ENCODE assay signal across 9 cellular contexts in genomic region chr14:20624495-20625070, GRCh38. TPM values are rescaled to one million over a fixed set of nuclear protein-coding genes. Genes with fewer than 3 reads are reported as not detected.
A peak's percentile ranks its signal among the peaks of the same experiment; 100 is the strongest.
DNase-seq lines count a peak whose midpoint lies in the region; ATAC-seq and TF ChIP-seq lines count a peak whose summit lies in the region.
"Had no signal": no experiment of that assay in that cellular context is flagged by ENCODE, and none has a peak within 500 bp of the region (broad histone marks: within the 10 kb centered on the region; RNA-seq: fewer than 3 reads in every experiment).

No MANE protein-coding gene starts in this region.

- H3K4me3 ChIP-seq in OCI-LY7 (ENCODE audit: low read depth, low read length, poor library complexity, severe bottlenecking) (no peak overlapping the region), heart right ventricle (peak overlapping the region in 8 of 10 donors; percentile 7 to 46 (median 29)), psoas muscle (peak overlapping the region; percentile 58)

- peak; percentile 56 for DNase-seq in AG08395 (ENCODE audit: low spot score)
- no peak for DNase-seq in OCI-LY7 (ENCODE audit: low spot score)
- peak; percentile 32 to 41 for DNase-seq in heart right ventricle
- peak; percentile 54 to 69 for DNase-seq in psoas muscle
- no peak for DNase-seq in NCI-H1417 (lab: John Stamatoyannopoulos, UW)

- no peaks in the 10 kb centered on the region for H3K9me3 ChIP-seq in OCI-LY7 (ENCODE audit: low read length)
- H3K9me3 ChIP-seq in heart right ventricle, result peaks cover 0 to 11% (median 0%) of the 10 kb centered on the region in 11 donors
- H3K9me3 ChIP-seq in psoas muscle, result no peaks in the 10 kb centered on the region

- no peaks in the 10 kb centered on the region for H3K27me3 Mint-ChIP-seq in activated naive CD8-positive, alpha-beta T cell

- BruUV-seq in OCI-LY7 (replicated peaks; lab: Mats Ljungman, UMichigan), result no TSS peak

- H3K4me3 Mint-ChIP-seq in activated naive CD8-positive, alpha-beta T cell, result peak overlapping the region; percentile 87

- H3K27ac Mint-ChIP-seq in activated naive CD8-positive, alpha-beta T cell, result peak overlapping the region; percentile 80

- no peaks in the 10 kb centered on the region for H4K20me1 ChIP-seq in OCI-LY7 (ENCODE audit: insufficient read depth, low read length)

- no peaks in the 10 kb centered on the region for H3K36me3 Mint-ChIP-seq in activated naive CD8-positive, alpha-beta T cell

- peak overlapping the region; percentile 26; the same call in 1 of the 2 replicates for H3K4me2 ChIP-seq in OCI-LY7 (ENCODE audit: low read length)

- no peak overlapping the region for H3K27ac ChIP-seq in OCI-LY7 (ENCODE audit: low read depth, low read length, poor library complexity, severe bottlenecking)
- no peak overlapping the region for H3K27ac ChIP-seq in heart right ventricle
- no peak overlapping the region for H3K27ac ChIP-seq in psoas muscle

- H3K79me2 ChIP-seq in OCI-LY7 (ENCODE audit: insufficient read depth, low read depth, low read length), result no peaks in the 10 kb centered on the region

- H3K36me3 ChIP-seq in OCI-LY7 (ENCODE audit: insufficient read depth, low read length), result no peaks in the 10 kb centered on the region
- H3K36me3 ChIP-seq in heart right ventricle, result no peaks in the 10 kb centered on the region
- no peaks in the 10 kb centered on the region for H3K36me3 ChIP-seq in psoas muscle (ENCODE audit: insufficient read depth in 1 of 2, low read depth in 1 of 2)

- H3K27me3 ChIP-seq in heart right ventricle (peaks cover 0 to 85% (median 18%) of the 10 kb centered on the region in 7 donors), psoas muscle (ENCODE audit: insufficient read depth in 3 of 3, low read length in 2 of 3) (peaks cover 0 to 58% (median 12%) of the 10 kb centered on the region in 3 donors)

- ATAC-seq in GM21423 (IDR thresholded peaks at IDR 0.05; ENCODE audit: unreplicated experiment), result peak; percentile 36
- peak in 7 of 8 donors; percentile 46 to 69 (median 60) for ATAC-seq in heart right ventricle
- peak; percentile 43 to 52 (median 48) for ATAC-seq in psoas muscle
- no peak for ATAC-seq in GM21825 (IDR thresholded peaks at IDR 0.05; ENCODE audit: unreplicated experiment)

- intact Hi-C loops in OCI-LY7 (cut with micrococcal nuclease; ENCODE audit: unreplicated experiment), result no loop called here
- intact Hi-C loops in heart right ventricle (cut with DNase I), result loop anchor here in 2 of 10 donors (2.0 to 5.0 kb wide), 2 partner anchors 58 to 60 kb away; partner anchors contain the start of gene RNASE4 (in 2 of the 2)
- intact Hi-C loops in psoas muscle (cut with DNase I), result loop anchor here in 1 of 2 donors (5.0 kb wide), 1 partner anchor 48 kb away; no protein-coding TSS in a partner anchor

- no peaks in the 10 kb centered on the region for H3K9me3 Mint-ChIP-seq in activated naive CD8-positive, alpha-beta T cell (ENCODE audit: low read depth)

- TF ChIP-seq CTCF in OCI-LY7 (conservative IDR thresholded peaks at IDR 0.05; ENCODE audit: low read length) (no peak), heart right ventricle (IDR thresholded peaks at IDR 0.05) (no peak), psoas muscle (IDR thresholded peaks at IDR 0.05) (no peak)

- H3K9me2 ChIP-seq in OCI-LY7 (ENCODE audit: insufficient read depth, low read length), result no peaks in the 10 kb centered on the region

- no peaks in the 10 kb centered on the region for H3K4me1 ChIP-seq in OCI-LY7 (ENCODE audit: insufficient read depth, low read length, poor library complexity, severe bottlenecking)
- H3K4me1 ChIP-seq in heart right ventricle, result peaks cover 0 to 54% (median 19%) of the 10 kb centered on the region in 9 donors
- H3K4me1 ChIP-seq in psoas muscle, result peaks cover 17% of the 10 kb centered on the region

- peaks cover 65% of the 10 kb centered on the region for H3K4me1 Mint-ChIP-seq in activated naive CD8-positive, alpha-beta T cell (ENCODE audit: low read depth)

- POLR2A ChIA-PET in OCI-LY7 (lab: Charles Lee), result interaction anchor here (0.7 kb wide), 1 partner anchor 50 kb away, joined by 3 read pairs; no protein-coding TSS in a partner anchor

- 9 to 17% methylated on average over 22 of the region's 22 CpGs for WGBS in heart right ventricle, 2 donors
- 5 to 10% (median 10%) methylated on average over 22 of the region's 22 CpGs for WGBS in psoas muscle, 3 donors

- no peak overlapping the region for H2AFZ ChIP-seq in OCI-LY7 (ENCODE audit: low read length)

- CTCF ChIA-PET in OCI-LY7 (lab: Charles Lee; ENCODE audit: unreplicated experiment), result no interaction called here

RNA-seq across cellular contexts. Expression of gene OR6S1, which starts 16.9 kb away (rescaled TPM):
- not detected in 2 replicates for total RNA-seq in OCI-LY7 (2014; rRNA removed; shearing (Covaris generic))
- total RNA-seq in OCI-LY7 (2022) (not detected in 2 replicates), heart right ventricle (not detected), psoas muscle (not detected)
- polyA plus RNA-seq in heart right ventricle (not detected), psoas muscle (not detected)
- total RNA-seq: lung microvascular endothelial cell had no signal

RNA-seq across cellular contexts. Expression of gene RNASE12, which starts 33.4 kb away (rescaled TPM):
- not detected in 2 replicates for total RNA-seq in OCI-LY7 (2014; rRNA removed; shearing (Covaris generic))
- total RNA-seq in OCI-LY7 (2022), result not detected in 2 replicates
- not detected for total RNA-seq in heart right ventricle
- not detected for polyA plus RNA-seq in heart right ventricle
- not detected for total RNA-seq in psoas muscle
- polyA plus RNA-seq in psoas muscle, result not detected
- total RNA-seq: lung microvascular endothelial cell had no signal

RNA-seq across cellular contexts. Expression of gene RNASE11, which starts 36.8 kb away (rescaled TPM):
- not detected in 2 replicates for total RNA-seq in OCI-LY7 (2014; rRNA removed; shearing (Covaris generic))
- total RNA-seq in OCI-LY7 (2022) (not detected in 2 replicates), heart right ventricle (not detected), psoas muscle (not detected)
- polyA plus RNA-seq in heart right ventricle (not detected), psoas muscle (not detected)
- total RNA-seq: lung microvascular endothelial cell had no signal

RNA-seq across cellular contexts. Expression of gene RNASE4, which starts 59.8 kb away (rescaled TPM):
- total RNA-seq in OCI-LY7 (2014; rRNA removed; shearing (Covaris generic)), result not detected in 2 replicates
- total RNA-seq in OCI-LY7 (2022), result not detected in 2 replicates
- 10 to 100 TPM in 2 of 10 donors, 1 to 10 TPM in 8; 2.3 to 13.6 (median 4.4) TPM for total RNA-seq in heart right ventricle
- polyA plus RNA-seq in heart right ventricle, result 10 to 100 TPM; 11.2 to 16.2 TPM
- total RNA-seq in psoas muscle, result 10 to 100 TPM in 1 of 4 donors, 1 to 10 TPM in 2, under 1 TPM in 1; 0.77 to 11.1 (median 4.2) TPM
- 10 to 100 TPM in 1 of 3 donors, 1 to 10 TPM in 2; 7.6 to 10.7 (median 8.6) TPM for polyA plus RNA-seq in psoas muscle

Comparison
In these comparisons a context has a peak if more than half of its experiments do, and no peak if none do; other contexts are left out.
1. DNase-seq: peak in AG08395 (single experiment), heart right ventricle (2 of 2) and psoas muscle (2 of 2); none in OCI-LY7 (single experiment) and NCI-H1417 (0 of 3).